In genomic region chr11:76629853-76630599, GRCh38 we compare ENCODE assay signal across 9 cellular contexts. TPM values are rescaled to one million over a fixed set of nuclear protein-coding genes. Genes with fewer than 3 reads are reported as not detected.
DNase-seq lines count a peak whose midpoint lies in the region; ATAC-seq, FAIRE-seq and TF ChIP-seq lines count a peak whose summit lies in the region.
"Had no signal": no experiment of that assay in that cellular context is flagged by ENCODE, and none has a peak within 500 bp of the region (broad histone marks: within the 10 kb centered on the region; RNA-seq: fewer than 3 reads in every experiment).

No MANE protein-coding gene starts in this region.

- no peaks in the 10 kb centered on the region for H3K9me2 ChIP-seq in OCI-LY7 (ENCODE audit: insufficient read depth, low read length)

- no peaks in the 10 kb centered on the region for H3K79me2 ChIP-seq in OCI-LY7 (ENCODE audit: insufficient read depth, low read depth, low read length)

- intact Hi-C loops in CD14-positive monocyte (cut with micrococcal nuclease): loop anchor here (2.0 to 5.0 kb wide), 2 partner anchors 41 to 42 kb away; partner anchors contain the start of gene LRRC32 (in 2 of the 2)
- intact Hi-C loops in OCI-LY7 (cut with micrococcal nuclease; ENCODE audit: unreplicated experiment): no loop called here

- POLR2A ChIA-PET in OCI-LY7 (lab: Charles Lee): interaction anchor here (1.0 to 1.5 kb wide), 4 partner anchors 8 to 45 kb away, joined by 4 to 9 read pairs (median 4); no protein-coding TSS in a partner anchor

- H3K4me1 Mint-ChIP-seq in CD14-positive monocyte: peaks cover 57% of the 10 kb centered on the region
- H3K4me1 Mint-ChIP-seq in endothelial cell (ENCODE audit: unreplicated experiment): peaks cover 16% of the 10 kb centered on the region
- H3K4me1 Mint-ChIP-seq in nephron: peaks cover 5% of the 10 kb centered on the region

- H3K27ac Mint-ChIP-seq in CD14-positive monocyte: peak overlapping the region; percentile 99 to 100 (median 100)
- H3K27ac Mint-ChIP-seq in endothelial cell (ENCODE audit: unreplicated experiment): peak overlapping the region; percentile 82
- H3K27ac Mint-ChIP-seq in nephron: peak overlapping the region in 2 of 3 experiments; percentile 35 to 47

- DNase-seq in CD14-positive monocyte (ENCODE audit: low spot score) (peak; percentile 96), OCI-LY7 (ENCODE audit: low spot score) (no peak), endothelial cell (ENCODE audit: low spot score) (no peak), RCC 7860 (ENCODE audit: low spot score) (no peak), HuH-7.5 (ENCODE audit: low spot score) (no peak)
- no peak for DNase-seq in stimulated activated CD4-positive, alpha-beta T cell treated with anti-CD3 and anti-CD28 coated beads, Interleukin-2, amount 100 ng/mL, for 48 hours

- H3K4me2 ChIP-seq in OCI-LY7 (ENCODE audit: low read length): peak overlapping the region; percentile 36

- H3K9me3 ChIP-seq in OCI-LY7 (ENCODE audit: low read length): peaks cover 9% of the 10 kb centered on the region; the same call in 1 of the 2 replicates
- H3K9me3 ChIP-seq: SJSA1 had no signal

- H3K36me3 ChIP-seq in OCI-LY7 (ENCODE audit: insufficient read depth, low read length): no peaks in the 10 kb centered on the region
- H3K36me3 ChIP-seq: SJSA1 had no signal

- H3K27me3 Mint-ChIP-seq in CD14-positive monocyte (ENCODE audit: low read depth in 3 of 3) (peaks cover 6 to 14% (median 13%) of the 10 kb centered on the region in 3 donors), endothelial cell (ENCODE audit: unreplicated experiment) (peaks cover 2% of the 10 kb centered on the region), nephron (ENCODE audit: low read depth) (peaks cover 11% of the 10 kb centered on the region)

- H3K36me3 Mint-ChIP-seq in CD14-positive monocyte (peaks cover 14 to 24% of the 10 kb centered on the region in 2 donors), endothelial cell (ENCODE audit: low read depth, unreplicated experiment) (peaks cover 5% of the 10 kb centered on the region), nephron (ENCODE audit: low read depth) (no peaks in the 10 kb centered on the region)

- H3K4me1 ChIP-seq in OCI-LY7 (ENCODE audit: insufficient read depth, low read length, poor library complexity, severe bottlenecking): peaks cover 47% of the 10 kb centered on the region

- no TSS peak for BruUV-seq in OCI-LY7 (replicated peaks; lab: Mats Ljungman, UMichigan)

- peak overlapping the region; percentile 70 to 88 for H3K4me3 Mint-ChIP-seq in CD14-positive monocyte
- H3K4me3 Mint-ChIP-seq in endothelial cell (ENCODE audit: unreplicated experiment): peak overlapping the region; percentile 12
- H3K4me3 Mint-ChIP-seq in nephron: no peak overlapping the region

- peaks cover 9 to 22% (median 14%) of the 10 kb centered on the region in 7 donors for H3K9me3 Mint-ChIP-seq in CD14-positive monocyte
- peaks cover 5% of the 10 kb centered on the region for H3K9me3 Mint-ChIP-seq in endothelial cell (ENCODE audit: unreplicated experiment)
- H3K9me3 Mint-ChIP-seq in nephron: peaks cover 8% of the 10 kb centered on the region

- TF ChIP-seq CTCF in CD14-positive monocyte (IDR thresholded peaks at IDR 0.05): no peak
- no peak for TF ChIP-seq CTCF in OCI-LY7 (conservative IDR thresholded peaks at IDR 0.05; ENCODE audit: low read length)
- TF ChIP-seq CTCF in endothelial cell (IDR thresholded peaks at IDR 0.05; ENCODE audit: unreplicated experiment): no peak
- TF ChIP-seq CTCF in nephron (IDR thresholded peaks at IDR 0.05; ENCODE audit: unreplicated experiment in 3 of 3): no peak

- H3K27ac ChIP-seq in OCI-LY7 (ENCODE audit: low read depth, low read length, poor library complexity, severe bottlenecking): no peak overlapping the region
- H3K27ac ChIP-seq: SJSA1 had no signal

- no peaks in the 10 kb centered on the region for H4K20me1 ChIP-seq in OCI-LY7 (ENCODE audit: insufficient read depth, low read length)

- peak overlapping the region; percentile 93; the same call in 1 of the 2 replicates for H2AFZ ChIP-seq in OCI-LY7 (ENCODE audit: low read length)

- no peak for FAIRE-seq in RCC 7860 (lab: Jason Lieb, UNC)

- H3K4me3 ChIP-seq in OCI-LY7 (ENCODE audit: low read depth, low read length, poor library complexity, severe bottlenecking): no peak overlapping the region
- H3K4me3 ChIP-seq: SJSA1 had no signal

- ATAC-seq in GM21367 (IDR thresholded peaks at IDR 0.05; ENCODE audit: unreplicated experiment): no peak

- CTCF ChIA-PET in OCI-LY7 (lab: Charles Lee; ENCODE audit: unreplicated experiment): interaction anchor here (1.4 kb wide), 1 partner anchor 8 kb away, joined by 6 read pairs; no protein-coding TSS in a partner anchor

RNA-seq across cellular contexts. Expression of gene LRRC32, which starts 40.5 kb away (rescaled TPM):
- polyA plus RNA-seq in CD14-positive monocyte: not detected
- total RNA-seq in OCI-LY7 (2014; rRNA removed; shearing (Covaris generic)): 5.4 and 5.5 TPM in 2 replicates
- total RNA-seq in OCI-LY7 (2022) (15.0 and 25.3 TPM in 2 replicates), endothelial cell (ENCODE audit: unreplicated experiment) (22.0 TPM)

Comparison
In these comparisons a context has a peak if more than half of its experiments do, and no peak if none do; other contexts are left out.
1. H3K27ac Mint-ChIP-seq: peak in every context shown above with its lines; median percentile 100 in CD14-positive monocyte; 82 in endothelial cell; 41 in nephron.
2. H3K4me3 Mint-ChIP-seq: peak in CD14-positive monocyte (2 of 2) and endothelial cell (single experiment); none in nephron (0 of 3).